1 cellular context compared by ENCODE assay signal in the genomic region with DNA sequence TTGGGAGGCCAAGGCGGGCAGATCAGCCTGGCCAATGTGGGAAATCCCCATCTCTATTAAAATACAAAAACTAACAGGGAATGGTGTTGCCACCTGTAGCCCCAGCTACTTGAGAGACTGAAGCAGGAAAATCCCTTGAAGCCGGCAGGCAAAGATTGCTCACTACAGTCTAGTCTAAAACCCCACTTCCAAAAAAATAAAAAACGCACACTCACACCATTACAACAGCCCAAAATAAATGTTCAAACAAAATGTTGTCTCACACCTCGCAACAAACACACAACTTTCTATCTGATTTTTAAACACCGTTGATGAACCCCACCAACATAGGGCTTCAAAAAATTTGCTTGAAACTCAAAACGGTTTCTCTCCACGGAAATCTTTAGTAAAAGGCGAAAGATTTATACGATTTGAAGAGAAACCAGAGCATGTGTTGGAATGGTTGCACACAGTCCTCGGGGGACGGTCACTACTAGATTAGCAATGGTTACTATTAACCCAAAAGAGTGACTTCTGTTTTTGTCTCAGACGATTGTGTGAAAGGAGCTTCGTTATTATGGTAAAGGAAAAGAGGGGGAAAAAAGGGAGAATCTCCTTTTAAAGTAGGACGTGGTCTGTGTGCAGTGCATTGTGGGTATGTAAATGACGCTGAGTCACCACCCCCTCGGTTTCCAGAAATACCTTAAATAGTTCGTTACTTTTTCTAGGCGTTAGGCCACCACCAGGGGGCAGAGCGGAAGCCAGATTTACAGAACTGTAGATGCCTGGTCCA.
TF ChIP-seq lines count a peak whose summit lies in the region.

TSS of gene RNU5D-1 (minus strand) at position 430 of the 772 bp plus-strand sequence.

TF ChIP-seq in K562, 482 proteins besides CTCF, POLR2A, EP300 and RAD21 (continued from another document and continues in another):
- TF ChIP-seq YBX1 (IDR thresholded peaks at IDR 0.05) (no peak), ZNF518B (CRISPR knock-in tag; IDR thresholded peaks at IDR 0.05) (peak; percentile 96), ZNF280A (IDR thresholded peaks at IDR 0.05; ENCODE audit: low read depth, partially characterized antibody) (peak; percentile 20), ZNF274 (IDR thresholded peaks at IDR 0.05; ENCODE audit: borderline replicate concordance, low read depth, low read length) (0 out of 2 replicates have a peak, but pooled peaks have one; percentile 24), PHTF2 (CRISPR knock-in tag; IDR thresholded peaks at IDR 0.05) (peak; percentile 94), RBM14 (IDR thresholded peaks at IDR 0.05; ENCODE audit: borderline replicate concordance, insufficient read depth, low read depth, low read length) (no peak), CCAR2 (IDR thresholded peaks at IDR 0.05; ENCODE audit: low read depth, low read length) (0 out of 2 replicates have a peak, but pooled peaks have one; percentile 28), STAG1 (CRISPR knock-in tag; IDR thresholded peaks at IDR 0.05; ENCODE audit: borderline replicate concordance) (no peak), CBX1 (IDR thresholded peaks at IDR 0.05; ENCODE audit: low read depth) (peak; percentile 100), MITF (IDR thresholded peaks at IDR 0.05) (peak; percentile 33; the same call in 1 of the 2 replicates), ZNF124 (CRISPR knock-in tag; IDR thresholded peaks at IDR 0.05) (no peak), KDM1A (IDR thresholded peaks at IDR 0.05) (peak; percentile 86 to 88), HIVEP1 (CRISPR knock-in tag; IDR thresholded peaks at IDR 0.05) (no peak; the same call in none of the 2 replicates), GATAD2A (IDR thresholded peaks at IDR 0.05) (peak; percentile 48), MED1 (CRISPR knock-in tag; IDR thresholded peaks at IDR 0.05; ENCODE audit: borderline replicate concordance) (peak; percentile 97), FOXA1 (IDR thresholded peaks at IDR 0.05; ENCODE audit: borderline replicate concordance) (no peak), RBM15 (IDR thresholded peaks at IDR 0.05; ENCODE audit: insufficient read depth, low read length) (no peak), E2F3 (CRISPR knock-in tag; IDR thresholded peaks at IDR 0.05) (peak; percentile 93), ZFPM2 (CRISPR knock-in tag; IDR thresholded peaks at IDR 0.05) (peak; percentile 91; the same call in 1 of the 2 replicates), ESRRB (CRISPR knock-in tag; IDR thresholded peaks at IDR 0.05; ENCODE audit: borderline replicate concordance) (peak; percentile 98), ZZZ3 (IDR thresholded peaks at IDR 0.05) (peak; percentile 12; the same call in 1 of the 2 replicates), ZHX1 (conservative IDR thresholded peaks at IDR 0.05; ENCODE audit: low read length) (no peak)
- TF ChIP-seq, protein P1, sequence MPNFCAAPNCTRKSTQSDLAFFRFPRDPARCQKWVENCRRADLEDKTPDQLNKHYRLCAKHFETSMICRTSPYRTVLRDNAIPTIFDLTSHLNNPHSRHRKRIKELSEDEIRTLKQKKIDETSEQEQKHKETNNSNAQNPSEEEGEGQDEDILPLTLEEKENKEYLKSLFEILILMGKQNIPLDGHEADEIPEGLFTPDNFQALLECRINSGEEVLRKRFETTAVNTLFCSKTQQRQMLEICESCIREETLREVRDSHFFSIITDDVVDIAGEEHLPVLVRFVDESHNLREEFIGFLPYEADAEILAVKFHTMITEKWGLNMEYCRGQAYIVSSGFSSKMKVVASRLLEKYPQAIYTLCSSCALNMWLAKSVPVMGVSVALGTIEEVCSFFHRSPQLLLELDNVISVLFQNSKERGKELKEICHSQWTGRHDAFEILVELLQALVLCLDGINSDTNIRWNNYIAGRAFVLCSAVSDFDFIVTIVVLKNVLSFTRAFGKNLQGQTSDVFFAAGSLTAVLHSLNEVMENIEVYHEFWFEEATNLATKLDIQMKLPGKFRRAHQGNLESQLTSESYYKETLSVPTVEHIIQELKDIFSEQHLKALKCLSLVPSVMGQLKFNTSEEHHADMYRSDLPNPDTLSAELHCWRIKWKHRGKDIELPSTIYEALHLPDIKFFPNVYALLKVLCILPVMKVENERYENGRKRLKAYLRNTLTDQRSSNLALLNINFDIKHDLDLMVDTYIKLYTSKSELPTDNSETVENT (CRISPR knock-in tag; IDR thresholded peaks at IDR 0.05): peak; percentile 98
- TF ChIP-seq, protein P2, sequence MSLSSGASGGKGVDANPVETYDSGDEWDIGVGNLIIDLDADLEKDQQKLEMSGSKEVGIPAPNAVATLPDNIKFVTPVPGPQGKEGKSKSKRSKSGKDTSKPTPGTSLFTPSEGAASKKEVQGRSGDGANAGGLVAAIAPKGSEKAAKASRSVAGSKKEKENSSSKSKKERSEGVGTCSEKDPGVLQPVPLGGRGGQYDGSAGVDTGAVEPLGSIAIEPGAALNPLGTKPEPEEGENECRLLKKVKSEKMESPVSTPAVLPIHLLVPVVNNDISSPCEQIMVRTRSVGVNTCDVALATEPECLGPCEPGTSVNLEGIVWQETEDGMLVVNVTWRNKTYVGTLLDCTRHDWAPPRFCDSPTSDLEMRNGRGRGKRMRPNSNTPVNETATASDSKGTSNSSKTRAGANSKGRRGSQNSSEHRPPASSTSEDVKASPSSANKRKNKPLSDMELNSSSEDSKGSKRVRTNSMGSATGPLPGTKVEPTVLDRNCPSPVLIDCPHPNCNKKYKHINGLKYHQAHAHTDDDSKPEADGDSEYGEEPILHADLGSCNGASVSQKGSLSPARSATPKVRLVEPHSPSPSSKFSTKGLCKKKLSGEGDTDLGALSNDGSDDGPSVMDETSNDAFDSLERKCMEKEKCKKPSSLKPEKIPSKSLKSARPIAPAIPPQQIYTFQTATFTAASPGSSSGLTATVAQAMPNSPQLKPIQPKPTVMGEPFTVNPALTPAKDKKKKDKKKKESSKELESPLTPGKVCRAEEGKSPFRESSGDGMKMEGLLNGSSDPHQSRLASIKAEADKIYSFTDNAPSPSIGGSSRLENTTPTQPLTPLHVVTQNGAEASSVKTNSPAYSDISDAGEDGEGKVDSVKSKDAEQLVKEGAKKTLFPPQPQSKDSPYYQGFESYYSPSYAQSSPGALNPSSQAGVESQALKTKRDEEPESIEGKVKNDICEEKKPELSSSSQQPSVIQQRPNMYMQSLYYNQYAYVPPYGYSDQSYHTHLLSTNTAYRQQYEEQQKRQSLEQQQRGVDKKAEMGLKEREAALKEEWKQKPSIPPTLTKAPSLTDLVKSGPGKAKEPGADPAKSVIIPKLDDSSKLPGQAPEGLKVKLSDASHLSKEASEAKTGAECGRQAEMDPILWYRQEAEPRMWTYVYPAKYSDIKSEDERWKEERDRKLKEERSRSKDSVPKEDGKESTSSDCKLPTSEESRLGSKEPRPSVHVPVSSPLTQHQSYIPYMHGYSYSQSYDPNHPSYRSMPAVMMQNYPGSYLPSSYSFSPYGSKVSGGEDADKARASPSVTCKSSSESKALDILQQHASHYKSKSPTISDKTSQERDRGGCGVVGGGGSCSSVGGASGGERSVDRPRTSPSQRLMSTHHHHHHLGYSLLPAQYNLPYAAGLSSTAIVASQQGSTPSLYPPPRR (CRISPR knock-in tag; IDR thresholded peaks at IDR 0.05; ENCODE audit: borderline replicate concordance): peak; percentile 90
- TF ChIP-seq, protein P3, sequence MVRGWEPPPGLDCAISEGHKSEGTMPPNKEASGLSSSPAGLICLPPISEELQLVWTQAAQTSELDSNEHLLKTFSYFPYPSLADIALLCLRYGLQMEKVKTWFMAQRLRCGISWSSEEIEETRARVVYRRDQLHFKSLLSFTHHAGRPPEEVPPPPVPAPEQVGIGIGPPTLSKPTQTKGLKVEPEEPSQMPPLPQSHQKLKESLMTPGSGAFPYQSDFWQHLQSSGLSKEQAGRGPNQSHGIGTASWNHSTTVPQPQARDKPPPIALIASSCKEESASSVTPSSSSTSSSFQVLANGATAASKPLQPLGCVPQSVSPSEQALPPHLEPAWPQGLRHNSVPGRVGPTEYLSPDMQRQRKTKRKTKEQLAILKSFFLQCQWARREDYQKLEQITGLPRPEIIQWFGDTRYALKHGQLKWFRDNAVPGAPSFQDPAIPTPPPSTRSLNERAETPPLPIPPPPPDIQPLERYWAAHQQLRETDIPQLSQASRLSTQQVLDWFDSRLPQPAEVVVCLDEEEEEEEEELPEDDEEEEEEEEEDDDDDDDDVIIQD (CRISPR knock-in tag; IDR thresholded peaks at IDR 0.05): no peak
- TF ChIP-seq, protein P4, sequence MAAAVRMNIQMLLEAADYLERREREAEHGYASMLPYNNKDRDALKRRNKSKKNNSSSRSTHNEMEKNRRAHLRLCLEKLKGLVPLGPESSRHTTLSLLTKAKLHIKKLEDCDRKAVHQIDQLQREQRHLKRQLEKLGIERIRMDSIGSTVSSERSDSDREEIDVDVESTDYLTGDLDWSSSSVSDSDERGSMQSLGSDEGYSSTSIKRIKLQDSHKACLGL (CRISPR knock-in tag; IDR thresholded peaks at IDR 0.05; ENCODE audit: borderline replicate concordance, poor library complexity, severe bottlenecking): no peak
